10 cellular contexts compared by ENCODE assay signal in the genomic region with DNA sequence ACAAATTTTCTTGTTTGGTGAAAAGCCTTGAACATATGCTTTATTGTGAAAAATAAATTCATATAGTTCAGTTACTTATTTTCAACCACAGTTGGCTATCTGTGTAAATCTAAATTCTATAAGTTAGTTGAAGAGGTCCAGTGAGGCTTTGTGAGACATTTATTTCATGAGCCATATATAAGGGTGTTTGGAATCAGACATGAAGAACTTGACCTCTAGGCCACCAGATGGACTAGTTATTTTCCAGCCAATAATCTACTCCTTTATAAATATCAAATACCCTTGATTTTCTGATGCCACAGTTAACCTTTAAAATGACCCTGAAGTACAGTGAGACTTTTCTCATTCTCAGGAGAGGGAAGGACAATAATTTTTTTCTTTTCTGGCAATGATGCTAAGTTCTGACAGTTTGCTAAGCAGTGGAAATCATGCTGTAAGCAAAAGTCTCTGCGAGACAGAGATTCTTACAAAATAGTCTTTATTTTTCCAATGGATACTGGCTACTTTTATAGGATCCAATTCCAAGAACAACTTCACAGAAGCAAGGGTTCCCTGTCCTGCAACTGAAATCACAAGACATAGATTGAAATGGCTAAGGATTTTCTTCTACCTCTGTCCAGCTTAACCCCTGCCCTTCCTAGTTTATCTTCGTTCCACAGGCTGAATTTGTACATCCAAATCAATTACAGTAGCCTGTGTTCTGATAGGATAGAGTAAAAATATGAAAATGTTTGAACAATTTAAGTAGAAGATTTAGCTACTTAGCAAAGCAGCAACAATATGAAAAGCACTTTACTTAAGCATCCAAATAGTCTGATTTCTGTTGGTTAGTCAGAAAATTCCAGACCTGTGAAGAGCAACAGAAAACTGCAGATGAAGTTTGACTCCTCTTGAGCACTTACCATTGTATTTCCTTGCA. TPM values are rescaled to one million over a fixed set of nuclear protein-coding genes. Genes with fewer than 3 reads are reported as not detected.
DNase-seq lines count a peak whose midpoint lies in the region; ATAC-seq and TF ChIP-seq lines count a peak whose summit lies in the region.
"Had no signal": no experiment of that assay in that cellular context is flagged by ENCODE, and none has a peak within 500 bp of the region (broad histone marks: within the 10 kb centered on the region; RNA-seq: fewer than 3 reads in every experiment).

No MANE protein-coding gene starts in this region.

- CTCF ChIA-PET in Calu3 (lab: Charles Lee): no interaction called here
- CTCF ChIA-PET in activated CD4-positive, alpha-beta T cell treated with anti-CD3 and anti-CD28 coated beads for 36 hours (lab: Charles Lee): no interaction called here

- BruUV-seq in Calu3 (replicated peaks; lab: Mats Ljungman, UMichigan): no TSS peak

- POLR2A ChIA-PET in activated CD4-positive, alpha-beta T cell treated with anti-CD3 and anti-CD28 coated beads for 36 hours (lab: Charles Lee): no interaction called here

- WGBS in lower leg skin, 2 donors: 33 to 35% methylated on average over 2 of the region's 2 CpGs

- H3K4me3 ChIP-seq in WI38 (ENCODE audit: low read depth, low read length): peak overlapping the region; percentile 84
- H3K4me3 ChIP-seq in lower leg skin (ENCODE audit: low read depth, poor library complexity, severe bottlenecking): no peak overlapping the region
- H3K4me3 ChIP-seq: testis had no signal

- H3K4me3 Mint-ChIP-seq in Calu3 (ENCODE audit: low read depth, unreplicated experiment): peak overlapping the region; percentile 76
- H3K4me3 Mint-ChIP-seq in activated CD4-positive, alpha-beta T cell treated with anti-CD3 and anti-CD28 coated beads for 36 hours: no peak overlapping the region

- H3K9me3 Mint-ChIP-seq in Calu3 (ENCODE audit: low read depth, unreplicated experiment): no peaks in the 10 kb centered on the region
- H3K9me3 Mint-ChIP-seq in activated CD4-positive, alpha-beta T cell treated with anti-CD3 and anti-CD28 coated beads for 36 hours (ENCODE audit: low read depth): peaks cover 11% of the 10 kb centered on the region

- intact Hi-C loops in Calu3 (cut with micrococcal nuclease; ENCODE audit: unreplicated experiment): loop anchor here (2.0 to 5.0 kb wide), 2 partner anchors 18 to 50 kb away; no protein-coding TSS in a partner anchor
- intact Hi-C loops in lower leg skin (cut with DNase I; ENCODE audit: low total_unique reads): no loop called here
- intact Hi-C loops in activated CD4-positive, alpha-beta T cell treated with anti-CD3 and anti-CD28 coated beads for 36 hours (cut with DNase I, micrococcal nuclease): no loop called here

- no peak for TF ChIP-seq POLR2A in lower leg skin (IDR thresholded peaks at IDR 0.05)

- peak overlapping the region; percentile 80 for H3K27ac Mint-ChIP-seq in Calu3 (ENCODE audit: unreplicated experiment)
- no peak overlapping the region for H3K27ac Mint-ChIP-seq in activated CD4-positive, alpha-beta T cell treated with anti-CD3 and anti-CD28 coated beads for 36 hours

- H3K27me3 Mint-ChIP-seq in Calu3 (ENCODE audit: unreplicated experiment): no peaks in the 10 kb centered on the region
- H3K27me3 Mint-ChIP-seq in activated CD4-positive, alpha-beta T cell treated with anti-CD3 and anti-CD28 coated beads for 36 hours: peaks cover 37% of the 10 kb centered on the region

- peaks cover 35% of the 10 kb centered on the region for H3K4me1 Mint-ChIP-seq in Calu3 (ENCODE audit: low read depth, unreplicated experiment)
- peaks cover 16% of the 10 kb centered on the region for H3K4me1 Mint-ChIP-seq in activated CD4-positive, alpha-beta T cell treated with anti-CD3 and anti-CD28 coated beads for 36 hours

- ATAC-seq in activated CD4-positive, alpha-beta T cell treated with anti-CD3 and anti-CD28 coated beads for 36 hours: no peak

- DNase-seq in Calu3 (no peak), fibroblast of peridontal ligament (ENCODE audit: extremely low read depth) (peak; percentile 60), renal cortical epithelial cell (ENCODE audit: low read depth) (peak; percentile 41), lower leg skin (ENCODE audit: low spot score in 2 of 2) (no peak), NCI-H82 treated with DMSO at 0.1 percent for 48 hours (lab: John Stamatoyannopoulos, UW; ENCODE audit: unreplicated experiment) (no peak), AML-193 (lab: John Stamatoyannopoulos, UW) (no peak)
- DNase-seq in activated CD4-positive, alpha-beta T cell treated with anti-CD3 and anti-CD28 coated beads for 36 hours: no peak
- DNase-seq: activated CD4-positive, alpha-beta T cell treated with anti-CD3 and anti-CD28 coated beads, Interleukin-2, amount 50 U/mL, for 1 hour; testis had no signal

- peaks cover 36% of the 10 kb centered on the region for H3K36me3 Mint-ChIP-seq in Calu3 (ENCODE audit: insufficient read depth, unreplicated experiment)
- H3K36me3 Mint-ChIP-seq in activated CD4-positive, alpha-beta T cell treated with anti-CD3 and anti-CD28 coated beads for 36 hours (ENCODE audit: low read depth): peaks cover 3% of the 10 kb centered on the region

- TF ChIP-seq CTCF in Calu3 (IDR thresholded peaks at IDR 0.05; ENCODE audit: unreplicated experiment) (no peak), WI38 (IDR thresholded peaks at IDR 0.05; ENCODE audit: low read depth, low read length) (no peak), lower leg skin (IDR thresholded peaks at IDR 0.05) (no peak)

RNA-seq across cellular contexts. Expression of a gene that starts 2.3 kb away (rescaled TPM):
- 12.5 and 13.3 TPM in 2 replicates for total RNA-seq in Calu3 (2022)
- 31.7 and 39.6 TPM in 2 replicates for total RNA-seq in renal cortical epithelial cell
- total RNA-seq in lower leg skin: 1 to 10 TPM in 3 of 4 donors, under 1 TPM in 1; 0.42 to 3.7 (median 1.6) TPM
- under 1 TPM in 1 of 2 experiments, not detected in 1; 0.05 TPM for total RNA-seq in activated CD4-positive, alpha-beta T cell treated with anti-CD3 and anti-CD28 coated beads for 36 hours

Comparison
In these comparisons a context has a peak if more than half of its experiments do, and no peak if none do; other contexts are left out.
1. DNase-seq: peak in fibroblast of peridontal ligament (single experiment) and renal cortical epithelial cell (single experiment); none in Calu3 (single experiment), lower leg skin (0 of 2), activated CD4-positive, alpha-beta T cell treated with anti-CD3 and anti-CD28 coated beads for 36 hours (single experiment), NCI-H82 treated with DMSO at 0.1 percent for 48 hours (single experiment) and AML-193 (0 of 2).